Comparison of ENCODE assay signal across 24 cellular contexts in genomic region chr2:180644709-180645108, GRCh38.
DNase-seq lines count a peak whose midpoint lies in the region; ATAC-seq and TF ChIP-seq lines count a peak whose summit lies in the region.
"Had no signal": no experiment of that assay in that cellular context is flagged by ENCODE, and none has a peak within 500 bp of the region (broad histone marks: within the 10 kb centered on the region; RNA-seq: fewer than 3 reads in every experiment).

No MANE protein-coding gene starts in this region.

- H3K4me1 ChIP-seq in IMR-90 (ENCODE audit: control insufficient read depth, insufficient read depth, low read length), result peaks cover 2% of the 10 kb centered on the region
- H3K4me1 ChIP-seq: BE2C, esophagus squamous epithelium, lower lobe of right lung had no signal

- no peak overlapping the region for H4K8ac ChIP-seq in IMR-90 (ENCODE audit: low read depth in 2 of 2, low read length in 2 of 2)

- H2AK5ac ChIP-seq in IMR-90 (ENCODE audit: low read depth, low read length), result no peak overlapping the region

- DNase-seq in AG10803 (ENCODE audit: low read depth) (peak; percentile 57), IMR-90 (peak; percentile 96), astrocyte of the spinal cord (ENCODE audit: low read depth, low spot score) (peak; percentile 68), iris pigment epithelial cell (ENCODE audit: low read depth) (peak; percentile 85), SHP77 (lab: John Stamatoyannopoulos, UW) (no peak), islet precursor cell (no peak), GF-D8 (lab: John Stamatoyannopoulos, UW) (no peak)
- no peak for DNase-seq in activated CD4-positive, CD25-positive, alpha-beta regulatory T cell treated with anti-CD3 and anti-CD28 coated beads, Interleukin-2, amount 50 U/mL, for 72 hours
- DNase-seq: activated CD8-positive, alpha-beta T cell treated with anti-CD3 and anti-CD28 coated beads, Interleukin-2, amount 10 ng/mL, durations not matched to agents 7 days and 5 days; anterior cingulate cortex; BE2C; DMS 273 treated with DMSO at 0.1 percent for 48 hours; dorsolateral prefrontal cortex; esophagus squamous epithelium; lower lobe of right lung; MM.1S; NCI-H1930; NCI-H510A treated with DMSO at 0.1 percent for 48 hours; stimulated activated CD4-positive, alpha-beta T cell treated with anti-CD3 and anti-CD28 coated beads, Interleukin-1b, Interleukin-23, amount 100 ng/mL, for 48 hours; substantia nigra; SW 1271 had no signal

- no peaks in the 10 kb centered on the region for H3K79me1 ChIP-seq in IMR-90 (ENCODE audit: low read depth in 1 of 2, low read length in 2 of 2)

- TF ChIP-seq RAD21 in IMR-90 (IDR thresholded peaks at IDR 0.05; ENCODE audit: low read length), result no peak

- TF ChIP-seq POLR2A in IMR-90 (IDR thresholded peaks at IDR 0.05; ENCODE audit: low read depth, low read length), result no peak

- no peak overlapping the region for H3K9ac ChIP-seq in IMR-90 (ENCODE audit: low read depth, low read length)

- H2BK15ac ChIP-seq in IMR-90 (ENCODE audit: low read depth, low read length), result no peak overlapping the region

- H3K4me3 ChIP-seq in AG10803 (ENCODE audit: low read length), result no peak overlapping the region
- no peak overlapping the region for H3K4me3 ChIP-seq in IMR-90 (ENCODE audit: insufficient read depth, low read depth, low read length)
- no peak overlapping the region for H3K4me3 ChIP-seq in astrocyte of the spinal cord (ENCODE audit: low read depth, low read length)
- H3K4me3 ChIP-seq: dorsolateral prefrontal cortex, esophagus squamous epithelium, lower lobe of right lung had no signal

- no TSS peak for BruUV-seq in IMR-90 (replicated peaks; lab: Mats Ljungman, UMichigan)

- H3K27ac ChIP-seq in IMR-90 (ENCODE audit: insufficient read depth, low read length), result no peak overlapping the region
- H3K27ac ChIP-seq: dorsolateral prefrontal cortex, esophagus squamous epithelium, lower lobe of right lung had no signal

- H4K5ac ChIP-seq in IMR-90 (ENCODE audit: low read depth, low read length), result no peak overlapping the region

- in situ Hi-C loops in IMR-90 (cut with MboI; ENCODE audit: low sequenced_read_pairs), result no loop called here
- in situ Hi-C loops in astrocyte of the spinal cord (cut with HindIII; ENCODE audit: low sequenced_read_pairs), result no loop called here

- H2BK120ac ChIP-seq in IMR-90 (ENCODE audit: low read depth, low read length), result no peak overlapping the region

- POLR2A ChIA-PET in IMR-90 (lab: Charles Lee; ENCODE audit: unreplicated experiment), result no interaction called here

- no peaks in the 10 kb centered on the region for H3K27me3 ChIP-seq in IMR-90 (ENCODE audit: control insufficient read depth, insufficient read depth, low read length)
- H3K27me3 ChIP-seq: BE2C, esophagus squamous epithelium had no signal

- no peak overlapping the region for H3K4me2 ChIP-seq in IMR-90 (ENCODE audit: low read depth, low read length)

- H3K4ac ChIP-seq in IMR-90 (ENCODE audit: low read depth, low read length), result no peak overlapping the region

- no peaks in the 10 kb centered on the region for H3K9me3 ChIP-seq in IMR-90 (ENCODE audit: control insufficient read depth, insufficient read depth, low read length)
- H3K9me3 ChIP-seq: BE2C, esophagus squamous epithelium, lower lobe of right lung had no signal

- ATAC-seq in IMR-90 (ENCODE audit: low read depth), result peak; percentile 57
- ATAC-seq: activated CD8-positive, alpha-beta T cell treated with anti-CD3 and anti-CD28 coated beads, Interleukin-2, amount 10 ng/mL, durations not matched to agents 7 days and 5 days; activated T-helper 17 cell treated with anti-CD3 and anti-CD28 coated beads, Interleukin-2, amount 50 U/mL, for 72 hours; lower lobe of right lung; natural killer cell treated with Interleukin-12 subunit alpha and Interleukin-12 subunit beta and Interleukin-15 and Interleukin-18, amount 100 ng/mL, for 72 hours; Panc1 had no signal

- CTCF ChIA-PET in IMR-90 (lab: Yijun Ruan, JAX), result interaction anchor here (1.0 kb wide), 1 partner anchor 10 kb away, joined by 3 read pairs; no protein-coding TSS in a partner anchor

- no peak overlapping the region for H3K23ac ChIP-seq in IMR-90 (ENCODE audit: low read depth, low read length)

- TF ChIP-seq CTCF in AG10803 (conservative IDR thresholded peaks at IDR 0.05; ENCODE audit: low read length) (no peak), IMR-90 (conservative IDR thresholded peaks at IDR 0.05; ENCODE audit: low read depth, low read length) (no peak), astrocyte of the spinal cord (IDR thresholded peaks at IDR 0.05; ENCODE audit: low read depth, low read length) (no peak)

- H3K56ac ChIP-seq in IMR-90 (ENCODE audit: extremely low read depth, insufficient read depth, low read length), result no peak overlapping the region

- no peak overlapping the region for H2BK20ac ChIP-seq in IMR-90 (ENCODE audit: low read depth, low read length)

- no peak overlapping the region for H4K91ac ChIP-seq in IMR-90 (ENCODE audit: insufficient read depth, low read depth, low read length)

- H3K14ac ChIP-seq in IMR-90 (replicated peaks; ENCODE audit: low read depth, low read length), result no peak overlapping the region

- no peak overlapping the region for H2AK9ac ChIP-seq in IMR-90 (replicated peaks; ENCODE audit: low read depth, low read length, poor library complexity)

- no peak overlapping the region for H3K18ac ChIP-seq in IMR-90 (ENCODE audit: low read depth, low read length)

- no peaks in the 10 kb centered on the region for H3K9me1 ChIP-seq in IMR-90 (ENCODE audit: insufficient read depth, low read length)

- no CpG with 5 or more reads among the region's 2 CpGs for WGBS in IMR-90 (ENCODE audit: extremely low coverage in 2 of 2, insufficient read length in 1 of 2), 2 experiments

- no peak overlapping the region for H2BK5ac ChIP-seq in IMR-90 (ENCODE audit: low read depth, low read length, poor library complexity, severe bottlenecking)

- intact Hi-C loops in IMR-90 (cut with micrococcal nuclease), result no loop called here

- H3K36me3 ChIP-seq in IMR-90 (ENCODE audit: control insufficient read depth, insufficient read depth, low read length), result no peaks in the 10 kb centered on the region
- H3K36me3 ChIP-seq: BE2C, esophagus squamous epithelium, lower lobe of right lung had no signal

- dilution Hi-C loops in IMR-90 (cut with HindIII; ENCODE audit: low sequenced_read_pairs, unreplicated experiment), result no loop called here

- H4K20me1 ChIP-seq in IMR-90 (ENCODE audit: insufficient read depth, low read length), result no peaks in the 10 kb centered on the region

- H2AFZ ChIP-seq in IMR-90 (replicated peaks; ENCODE audit: low read length, poor library complexity), result no peak overlapping the region

TF ChIP-seq in IMR-90, 13 proteins besides CTCF, POLR2A, EP300 and RAD21:
- no peak for TF ChIP-seq BHLHE40 (IDR thresholded peaks at IDR 0.05; ENCODE audit: low read depth, low read length)
- TF ChIP-seq CEBPB (IDR thresholded peaks at IDR 0.05; ENCODE audit: low read depth, low read length), result peak; percentile 93
- TF ChIP-seq RCOR1 (IDR thresholded peaks at IDR 0.05; ENCODE audit: insufficient replicate concordance, low read length), result peak; percentile 81

Comparison
In these comparisons a context has a peak if more than half of its experiments do, and no peak if none do; other contexts are left out.
1. DNase-seq: peak in AG10803 (single experiment), IMR-90 (single experiment), astrocyte of the spinal cord (single experiment) and iris pigment epithelial cell (single experiment); none in SHP77 (0 of 2), activated CD4-positive, CD25-positive, alpha-beta regulatory T cell treated with anti-CD3 and anti-CD28 coated beads, Interleukin-2, amount 50 U/mL, for 72 hours (single experiment), islet precursor cell (single experiment) and GF-D8 (single experiment).